In the genomic region with DNA sequence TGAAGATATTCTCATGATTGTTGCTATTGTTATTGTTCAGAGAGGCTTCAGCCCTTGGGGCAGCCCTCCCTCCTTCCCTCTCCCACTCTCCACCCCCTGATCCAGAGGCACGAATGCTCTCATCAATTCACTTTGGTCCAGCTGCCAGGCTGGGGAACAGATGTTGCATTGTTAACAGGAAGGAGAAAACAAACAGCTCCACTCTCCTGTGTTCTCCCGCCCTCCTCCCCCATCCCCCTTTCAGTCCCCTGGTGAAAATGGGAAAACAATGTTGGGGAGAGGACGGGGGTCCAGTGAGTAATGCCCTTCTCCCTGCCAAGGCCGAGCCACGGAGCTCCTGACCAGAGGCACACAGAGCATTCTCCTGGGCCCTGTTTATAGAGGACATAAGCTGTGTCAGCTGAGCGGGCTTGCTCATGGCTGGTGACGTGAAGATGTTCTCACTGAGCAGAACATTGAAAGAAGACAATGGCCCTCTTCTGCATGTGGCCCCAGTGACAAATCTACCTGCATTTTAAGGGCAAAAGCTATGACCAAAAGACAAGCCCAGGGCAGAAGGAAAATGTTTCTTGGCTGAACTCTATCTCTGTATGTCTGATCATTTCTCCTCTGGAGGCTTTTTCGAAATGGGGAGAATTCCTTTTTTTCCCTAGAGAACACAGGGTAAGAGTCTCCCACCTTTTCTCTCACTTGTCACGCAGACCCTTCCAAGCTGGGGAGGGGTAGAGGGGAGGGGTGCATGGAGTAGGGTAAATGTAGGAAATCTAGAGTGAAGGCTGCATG, we compare ENCODE assay signal across 12 cellular contexts.
A peak's percentile ranks its signal among the peaks of the same experiment; 100 is the strongest.
DNase-seq lines count a peak whose midpoint lies in the region; ATAC-seq, FAIRE-seq and TF ChIP-seq lines count a peak whose summit lies in the region.
"Had no signal": no experiment of that assay in that cellular context is flagged by ENCODE, and none has a peak within 500 bp of the region (broad histone marks: within the 10 kb centered on the region; RNA-seq: fewer than 3 reads in every experiment).

No MANE protein-coding gene starts in this region.

- H3K36me3 Mint-ChIP-seq in effector memory CD8-positive, alpha-beta T cell (ENCODE audit: insufficient read depth) = no peaks in the 10 kb centered on the region

- no peak overlapping the region for H3K27ac ChIP-seq in ovary

- no peak overlapping the region for H3K4me3 ChIP-seq in fibroblast of mammary gland (ENCODE audit: control insufficient read depth, low read depth, low read length)
- H3K4me3 ChIP-seq in ovary = no peak overlapping the region
- H3K4me3 ChIP-seq: uterus had no signal

- H3K4me3 Mint-ChIP-seq in effector memory CD8-positive, alpha-beta T cell = no peak overlapping the region

- H3K9me3 ChIP-seq in ovary = no peaks in the 10 kb centered on the region
- H3K9me3 ChIP-seq: uterus had no signal

- H3K27ac Mint-ChIP-seq in effector memory CD8-positive, alpha-beta T cell = no peak overlapping the region

- WGBS in ovary, 3 donors = 35 to 48% (median 38%) methylated on average over 9 of the region's 9 CpGs

- ATAC-seq in effector memory CD8-positive, alpha-beta T cell (replicated peaks) = no peak
- ATAC-seq in GM19455 (IDR thresholded peaks at IDR 0.05; ENCODE audit: unreplicated experiment) = no peak
- ATAC-seq: esophagus mucosa had no signal

- peaks cover 5% of the 10 kb centered on the region in 2 donors for H3K27me3 Mint-ChIP-seq in effector memory CD8-positive, alpha-beta T cell

- no peak for TF ChIP-seq POLR2A in ovary (IDR thresholded peaks at IDR 0.05)

- no peaks in the 10 kb centered on the region for H3K4me1 Mint-ChIP-seq in effector memory CD8-positive, alpha-beta T cell (ENCODE audit: low read depth in 2 of 2)

- no peak for FAIRE-seq in GM19239 (lab: Jason Lieb, UNC)

- TF ChIP-seq EP300 in ovary (IDR thresholded peaks at IDR 0.05) = no peak

- no peak for TF ChIP-seq CTCF in fibroblast of mammary gland (conservative IDR thresholded peaks at IDR 0.05; ENCODE audit: control insufficient read depth, insufficient read depth, low read depth, low read length)
- no peak for TF ChIP-seq CTCF in ovary (IDR thresholded peaks at IDR 0.05)

- H3K36me3 ChIP-seq in ovary = no peaks in the 10 kb centered on the region
- H3K36me3 ChIP-seq: uterus had no signal

- no peaks in the 10 kb centered on the region for H3K4me1 ChIP-seq in ovary (ENCODE audit: insufficient read depth)
- H3K4me1 ChIP-seq: uterus had no signal

- DNase-seq in DMS53 treated with DMSO at 0.1 percent for 48 hours (lab: John Stamatoyannopoulos, UW; ENCODE audit: unreplicated experiment) (peak; percentile 66), NCI-H524 treated with DMSO at 0.1 percent for 48 hours (lab: John Stamatoyannopoulos, UW) (peak; percentile 54), fibroblast of mammary gland (ENCODE audit: low read depth) (peak; percentile 41), ovary (peak in 4 of 5 donors; percentile 29 to 60 (median 47)), GM19239 (ENCODE audit: insufficient read length, low spot score) (no peak), H4 (ENCODE audit: low spot score) (no peak)
- no peak for DNase-seq in effector memory CD8-positive, alpha-beta T cell
- DNase-seq: DND-41; stimulated activated CD4-positive, alpha-beta T cell treated with anti-CD3 and anti-CD28 coated beads, Interleukin-4, amount 100 ng/mL, for 24 hours; uterus had no signal

- intact Hi-C loops in ovary (cut with DNase I) = no loop called here

- H3K9me3 Mint-ChIP-seq in effector memory CD8-positive, alpha-beta T cell = no peaks in the 10 kb centered on the region

- H3K27me3 ChIP-seq in ovary = no peaks in the 10 kb centered on the region
- H3K27me3 ChIP-seq: uterus had no signal

Comparison
In these comparisons a context has a peak if more than half of its experiments do, and no peak if none do; other contexts are left out.
1. DNase-seq: peak in DMS53 treated with DMSO at 0.1 percent for 48 hours (single experiment), NCI-H524 treated with DMSO at 0.1 percent for 48 hours (single experiment), fibroblast of mammary gland (single experiment) and ovary (4 of 5); none in GM19239 (single experiment), effector memory CD8-positive, alpha-beta T cell (0 of 3) and H4 (single experiment).